In the genomic region with DNA sequence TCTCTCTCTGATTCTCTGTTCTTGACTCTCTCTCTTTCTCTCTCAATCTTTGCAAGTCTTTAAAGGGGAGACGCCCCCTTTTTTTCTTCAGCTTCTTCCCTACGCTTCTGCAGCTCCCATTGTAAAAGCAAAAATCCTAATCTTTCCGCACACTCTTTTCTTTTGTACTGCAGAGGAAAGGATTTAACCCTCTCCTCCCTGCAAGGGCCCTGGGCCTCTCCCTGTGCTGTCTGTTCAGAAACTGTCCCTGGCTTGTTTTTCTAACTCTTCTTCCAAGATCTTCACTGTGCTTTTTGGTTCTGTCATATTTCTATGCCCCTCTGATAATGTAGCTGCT, we compare ENCODE assay signal across 16 cellular contexts. TPM values are rescaled to one million over a fixed set of nuclear protein-coding genes. Genes with fewer than 3 reads are reported as not detected.
DNase-seq lines count a peak whose midpoint lies in the region; ATAC-seq and TF ChIP-seq lines count a peak whose summit lies in the region.
"Had no signal": no experiment of that assay in that cellular context is flagged by ENCODE, and none has a peak within 500 bp of the region (broad histone marks: within the 10 kb centered on the region; RNA-seq: fewer than 3 reads in every experiment).

No MANE protein-coding gene starts in this region.

- H3K4me3 Mint-ChIP-seq in MCF 10A (ENCODE audit: unreplicated experiment): no peak overlapping the region
- H3K4me3 Mint-ChIP-seq: activated CD4-positive, alpha-beta T cell treated with anti-CD3 and anti-CD28 coated beads for 36 hours had no signal

- no peak overlapping the region for H3K9ac ChIP-seq in muscle layer of colon (ENCODE audit: low read length)

- H3K9me3 ChIP-seq in breast epithelium (no peaks in the 10 kb centered on the region), ectodermal cell (ENCODE audit: control insufficient read depth, low read length) (no peaks in the 10 kb centered on the region), muscle layer of colon (ENCODE audit: low read length) (no peaks in the 10 kb centered on the region), suprapubic skin (no peaks in the 10 kb centered on the region)

- TF ChIP-seq EP300 in suprapubic skin (IDR thresholded peaks at IDR 0.05): no peak

- no peaks in the 10 kb centered on the region for H3K36me3 Mint-ChIP-seq in MCF 10A (ENCODE audit: insufficient read depth, unreplicated experiment)

- no TSS peak for BruUV-seq in MCF 10A (replicated peaks; lab: Mats Ljungman, UMichigan)

- TF ChIP-seq CTCF in breast epithelium (IDR thresholded peaks at IDR 0.05) (no peak), MCF 10A (IDR thresholded peaks at IDR 0.05; ENCODE audit: unreplicated experiment) (no peak), suprapubic skin (IDR thresholded peaks at IDR 0.05) (no peak)

- H3K36me3 ChIP-seq in breast epithelium: no peaks in the 10 kb centered on the region
- no peaks in the 10 kb centered on the region for H3K36me3 ChIP-seq in ectodermal cell (ENCODE audit: control insufficient read depth, insufficient read depth, low read length)
- no peaks in the 10 kb centered on the region for H3K36me3 ChIP-seq in muscle layer of colon (ENCODE audit: insufficient read depth, low read length)
- no peaks in the 10 kb centered on the region for H3K36me3 ChIP-seq in suprapubic skin

- WGBS in ectodermal cell, 2 experiments: 0% methylated on average over 3 of the region's 3 CpGs
- whole genome bisulfite sequencing in suprapubic skin: 17% methylated on average over 3 of the region's 3 CpGs

- peak overlapping the region; percentile 18 to 66 (median 47) for H3K4me3 ChIP-seq in breast epithelium
- H3K4me3 ChIP-seq in ectodermal cell (ENCODE audit: insufficient read depth, low read depth, low read length): peak overlapping the region; percentile 78
- H3K4me3 ChIP-seq in muscle layer of colon (ENCODE audit: low read depth in 1 of 2, low read length in 2 of 2): peak overlapping the region; percentile 36 to 55
- peak overlapping the region; percentile 30 for H3K4me3 ChIP-seq in suprapubic skin

- H3K27me3 ChIP-seq in breast epithelium (peaks cover 0 to 3% of the 10 kb centered on the region in 2 donors), ectodermal cell (ENCODE audit: control insufficient read depth, insufficient read depth, low read length, poor library complexity, severe bottlenecking) (no peaks in the 10 kb centered on the region), muscle layer of colon (ENCODE audit: control insufficient read depth in 1 of 2, insufficient read depth in 2 of 2, low read length in 2 of 2) (peaks cover 12 to 16% of the 10 kb centered on the region in 2 donors), suprapubic skin (peaks cover 41% of the 10 kb centered on the region)

- peaks cover 71% of the 10 kb centered on the region for H3K27me3 Mint-ChIP-seq in MCF 10A (ENCODE audit: insufficient read depth, unreplicated experiment)

- H3K27ac ChIP-seq in breast epithelium (no peak overlapping the region), ectodermal cell (ENCODE audit: insufficient read depth, low read depth, low read length, poor library complexity, severe bottlenecking) (peak overlapping the region; percentile 99), muscle layer of colon (ENCODE audit: low read depth, low read length) (no peak overlapping the region), suprapubic skin (no peak overlapping the region)

- no peaks in the 10 kb centered on the region for H3K9me3 Mint-ChIP-seq in MCF 10A (ENCODE audit: unreplicated experiment)
- H3K9me3 Mint-ChIP-seq: activated naive CD4-positive, alpha-beta T cell treated with anti-CD3 and anti-CD28 coated beads, Interleukin-2, amount 50 U/mL, for 72 hours had no signal

- DNase-seq in breast epithelium (ENCODE audit: low spot score in 2 of 2) (no peak), MCF 10A (ENCODE audit: unreplicated experiment) (no peak), suprapubic skin (ENCODE audit: low spot score in 2 of 2) (no peak), iPS-NIHi7 (ENCODE audit: extremely low spot score) (no peak)
- DNase-seq: activated CD4-positive, alpha-beta T cell treated with anti-CD3 and anti-CD28 coated beads for 36 hours; NCI-H510A; SIG-M5 had no signal

- TF ChIP-seq POLR2A in breast epithelium (IDR thresholded peaks at IDR 0.05): no peak
- no peak for TF ChIP-seq POLR2A in suprapubic skin (IDR thresholded peaks at IDR 0.05)

- intact Hi-C loops in breast epithelium (cut with DNase I; ENCODE audit: low total_unique reads) (no loop called here), MCF 10A (cut with micrococcal nuclease) (no loop called here)

- ATAC-seq in GM18907 (IDR thresholded peaks at IDR 0.05; ENCODE audit: unreplicated experiment): no peak
- ATAC-seq in HG03571 (IDR thresholded peaks at IDR 0.05; ENCODE audit: unreplicated experiment): no peak
- ATAC-seq: activated CD4-positive, alpha-beta T cell treated with anti-CD3 and anti-CD28 coated beads for 36 hours; activated naive CD4-positive, alpha-beta T cell treated with anti-CD3 and anti-CD28 coated beads, Interleukin-2, amount 50 U/mL, for 72 hours; esophagus mucosa had no signal

- CTCF ChIA-PET in MCF 10A (lab: Yijun Ruan, JAX): interaction anchor here (0.6 to 0.8 kb wide), 2 partner anchors 20 to 49 kb away, joined by 3 read pairs; no protein-coding TSS in a partner anchor

- H3K4me1 ChIP-seq in breast epithelium (no peaks in the 10 kb centered on the region), ectodermal cell (ENCODE audit: control insufficient read depth, insufficient read depth, low read length) (peaks cover 43% of the 10 kb centered on the region), muscle layer of colon (ENCODE audit: insufficient read depth, low read length) (peaks cover 13% of the 10 kb centered on the region), suprapubic skin (peaks cover 11% of the 10 kb centered on the region)

- no peak overlapping the region for H3K27ac Mint-ChIP-seq in MCF 10A (ENCODE audit: low read depth, unreplicated experiment)
- H3K27ac Mint-ChIP-seq: activated CD4-positive, alpha-beta T cell treated with anti-CD3 and anti-CD28 coated beads for 36 hours; activated naive CD4-positive, alpha-beta T cell treated with anti-CD3 and anti-CD28 coated beads, Interleukin-2, amount 50 U/mL, for 72 hours had no signal

- H3K4me1 Mint-ChIP-seq in MCF 10A (ENCODE audit: insufficient read depth, unreplicated experiment): no peaks in the 10 kb centered on the region

- POLR2A ChIA-PET in MCF 10A (lab: Yijun Ruan, JAX): interaction anchor here (1.2 kb wide), 1 partner anchor 24 kb away, joined by 3 read pairs; no protein-coding TSS in a partner anchor

RNA-seq across cellular contexts. Expression of a gene that starts 10.9 kb away (rescaled TPM):
- 10 to 100 TPM in 2 of 3 donors, 1 to 10 TPM in 1; 3.0 to 11.8 (median 10.7) TPM for total RNA-seq in breast epithelium
- total RNA-seq in MCF 10A (2022): 0.05 and 0.09 TPM in 2 replicates
- polyA plus RNA-seq in ectodermal cell (2013, experiment 1 of 4): 259 TPM
- 325 TPM for polyA plus RNA-seq in ectodermal cell (2013, experiment 2 of 4)
- 247 TPM for polyA plus RNA-seq in ectodermal cell (2013, experiment 3 of 4)
- polyA plus RNA-seq in ectodermal cell (2013, experiment 4 of 4): 284 TPM
- total RNA-seq in suprapubic skin: 10 to 100 TPM in 1 of 4 donors, 1 to 10 TPM in 3; 3.0 to 15.6 (median 4.4) TPM

RNA-seq across cellular contexts. Expression of a gene that starts 25.9 kb away (rescaled TPM):
- total RNA-seq in breast epithelium (10 to 100 TPM; 51.4 to 79.6 (median 79.6) TPM), MCF 10A (2022) (36.4 and 46.7 TPM in 2 replicates), suprapubic skin (100 to 1,000 TPM in 1 of 4 donors, 10 to 100 TPM in 3; 38.9 to 125 (median 44.8) TPM)
- 108 TPM for polyA plus RNA-seq in ectodermal cell (2013, experiment 1 of 4)
- 97.3 TPM for polyA plus RNA-seq in ectodermal cell (2013, experiment 2 of 4)
- 71.6 TPM for polyA plus RNA-seq in ectodermal cell (2013, experiment 3 of 4)
- polyA plus RNA-seq in ectodermal cell (2013, experiment 4 of 4): 80.0 TPM

RNA-seq across cellular contexts. Expression of a gene that starts 42.8 kb away (rescaled TPM):
- not detected for total RNA-seq in breast epithelium
- total RNA-seq in MCF 10A (2022): not detected in 2 replicates
- not detected for polyA plus RNA-seq in ectodermal cell (2013, experiment 1 of 4)
- not detected for polyA plus RNA-seq in ectodermal cell (2013, experiment 2 of 4)
- not detected for polyA plus RNA-seq in ectodermal cell (2013, experiment 3 of 4)
- not detected for polyA plus RNA-seq in ectodermal cell (2013, experiment 4 of 4)
- total RNA-seq in suprapubic skin: not detected
- total RNA-seq: activated CD4-positive, alpha-beta T cell treated with anti-CD3 and anti-CD28 coated beads for 36 hours; activated naive CD4-positive, alpha-beta T cell treated with anti-CD3 and anti-CD28 coated beads, Interleukin-2, amount 50 U/mL, for 72 hours; esophagus mucosa; LHCN-M2; lung microvascular endothelial cell; subcutaneous adipose tissue had no signal
